In genomic region chr16:54987081-54987480, GRCh38 we compare ENCODE assay signal across 26 cellular contexts. TPM values are rescaled to one million over a fixed set of nuclear protein-coding genes. Genes with fewer than 3 reads are reported as not detected.
DNase-seq lines count a peak whose midpoint lies in the region; ATAC-seq and TF ChIP-seq lines count a peak whose summit lies in the region.
"Had no signal": no experiment of that assay in that cellular context is flagged by ENCODE, and none has a peak within 500 bp of the region (broad histone marks: within the 10 kb centered on the region; RNA-seq: fewer than 3 reads in every experiment).

No MANE protein-coding gene starts in this region.

- H3K27me3 ChIP-seq in heart right ventricle (no peaks in the 10 kb centered on the region), endodermal cell (ENCODE audit: control insufficient read depth, insufficient read depth, low read length, poor library complexity, severe bottlenecking) (no peaks in the 10 kb centered on the region), neural progenitor cell (no peaks in the 10 kb centered on the region), upper lobe of right lung (no peaks in the 10 kb centered on the region)
- H3K27me3 ChIP-seq: upper lobe of left lung had no signal

- H3K27me3 Mint-ChIP-seq in endodermal cell (ENCODE audit: insufficient read depth) (no peaks in the 10 kb centered on the region), neural progenitor cell (ENCODE audit: insufficient read depth, low read depth) (peaks cover 2% of the 10 kb centered on the region)
- H3K27me3 Mint-ChIP-seq: activated CD4-positive, alpha-beta T cell treated with anti-CD3 and anti-CD28 coated beads, Interleukin-2, amount 10 ng/mL, durations not matched to agents 7 days and 5 days; activated naive CD4-positive, alpha-beta T cell treated with anti-CD3 and anti-CD28 coated beads, Interleukin-2, amount 50 U/mL, for 24 hours; CD8-positive, alpha-beta memory T cell had no signal

- H3K9me3 ChIP-seq in heart right ventricle (no peaks in the 10 kb centered on the region), endodermal cell (ENCODE audit: control insufficient read depth, low read length) (no peaks in the 10 kb centered on the region), neural progenitor cell (ENCODE audit: low read depth) (no peaks in the 10 kb centered on the region), upper lobe of right lung (no peaks in the 10 kb centered on the region)
- H3K9me3 ChIP-seq: pancreas, stomach, upper lobe of left lung had no signal

- no peaks in the 10 kb centered on the region for H3K79me2 ChIP-seq in neural progenitor cell (ENCODE audit: low read depth)

- peak overlapping the region; percentile 73 for H2AFZ ChIP-seq in neural progenitor cell (replicated peaks)

- peak overlapping the region; percentile 57 for H3K4me2 ChIP-seq in neural progenitor cell
- H3K4me2 ChIP-seq: KMS-11 had no signal

- no peaks in the 10 kb centered on the region for H4K20me1 ChIP-seq in neural progenitor cell (ENCODE audit: low read depth)

- intact Hi-C loops in cardiac septum (cut with DNase I) = no loop called here
- intact Hi-C loops in heart right ventricle (cut with DNase I) = no loop called here
- intact Hi-C loops in upper lobe of right lung (cut with DNase I) = no loop called here

- peaks cover 23% of the 10 kb centered on the region for H3F3A ChIP-seq in neural progenitor cell (ENCODE audit: low read depth)

- H3K27ac Mint-ChIP-seq in endodermal cell = no peak overlapping the region
- H3K27ac Mint-ChIP-seq in neural progenitor cell = no peak overlapping the region
- H3K27ac Mint-ChIP-seq: activated CD4-positive, alpha-beta T cell treated with anti-CD3 and anti-CD28 coated beads, Interleukin-2, amount 10 ng/mL, durations not matched to agents 7 days and 5 days; activated naive CD4-positive, alpha-beta T cell treated with anti-CD3 and anti-CD28 coated beads, Interleukin-2, amount 50 U/mL, for 24 hours; CD8-positive, alpha-beta memory T cell; naive B cell had no signal

- no peak overlapping the region for H3K27ac ChIP-seq in heart right ventricle
- H3K27ac ChIP-seq in endodermal cell (ENCODE audit: low read depth, low read length) = peak overlapping the region; percentile 16
- H3K27ac ChIP-seq in neural progenitor cell = peak overlapping the region; percentile 82
- H3K27ac ChIP-seq in upper lobe of right lung = no peak overlapping the region
- H3K27ac ChIP-seq: KMS-11, pancreas, stomach, upper lobe of left lung had no signal

- H3K36me3 ChIP-seq in heart right ventricle (no peaks in the 10 kb centered on the region), endodermal cell (ENCODE audit: control insufficient read depth, insufficient read depth, low read length) (no peaks in the 10 kb centered on the region), neural progenitor cell (no peaks in the 10 kb centered on the region), upper lobe of right lung (no peaks in the 10 kb centered on the region)
- H3K36me3 ChIP-seq: pancreas, stomach, upper lobe of left lung had no signal

- no peak for TF ChIP-seq CTCF in heart right ventricle (IDR thresholded peaks at IDR 0.05)
- no peak for TF ChIP-seq CTCF in endodermal cell (conservative IDR thresholded peaks at IDR 0.05)
- TF ChIP-seq CTCF in neural progenitor cell (IDR thresholded peaks at IDR 0.05) = no peak
- TF ChIP-seq CTCF in upper lobe of right lung (IDR thresholded peaks at IDR 0.05) = no peak

- no peak for ATAC-seq in heart right ventricle
- ATAC-seq in GM19455 (IDR thresholded peaks at IDR 0.05; ENCODE audit: unreplicated experiment) = no peak
- no peak for ATAC-seq in HG02610 (IDR thresholded peaks at IDR 0.05; ENCODE audit: unreplicated experiment)
- no peak for ATAC-seq in upper lobe of right lung
- ATAC-seq: Panc1, pancreas had no signal

- WGBS in heart right ventricle, 2 donors = 75 to 84% methylated on average over 14 of the region's 14 CpGs
- 82% methylated on average over 3 to 14 of the region's 14 CpGs for WGBS in endodermal cell (ENCODE audit: insufficient coverage in 1 of 2, insufficient read length in 1 of 2), 2 experiments

- H3K4me1 ChIP-seq in heart right ventricle = peaks cover 0 to 20% (median 5%) of the 10 kb centered on the region in 9 donors
- no peaks in the 10 kb centered on the region for H3K4me1 ChIP-seq in endodermal cell (ENCODE audit: control insufficient read depth, insufficient read depth, low read length)
- peaks cover 30% of the 10 kb centered on the region for H3K4me1 ChIP-seq in neural progenitor cell
- H3K4me1 ChIP-seq in upper lobe of right lung = no peaks in the 10 kb centered on the region
- H3K4me1 ChIP-seq: pancreas, stomach, upper lobe of left lung had no signal

- H3K36me3 Mint-ChIP-seq in endodermal cell (ENCODE audit: low read depth) (no peaks in the 10 kb centered on the region), neural progenitor cell (no peaks in the 10 kb centered on the region)
- H3K36me3 Mint-ChIP-seq: activated naive CD4-positive, alpha-beta T cell treated with anti-CD3 and anti-CD28 coated beads, Interleukin-2, amount 50 U/mL, for 24 hours; CD8-positive, alpha-beta memory T cell; naive B cell had no signal

- H3K4me3 ChIP-seq in heart right ventricle (no peak overlapping the region), endodermal cell (ENCODE audit: low read length) (no peak overlapping the region), neural progenitor cell (no peak overlapping the region), upper lobe of right lung (no peak overlapping the region)
- H3K4me3 ChIP-seq: pancreas, stomach, upper lobe of left lung had no signal

- H3K9me3 Mint-ChIP-seq in endodermal cell (no peaks in the 10 kb centered on the region), neural progenitor cell (no peaks in the 10 kb centered on the region)
- H3K9me3 Mint-ChIP-seq: activated CD4-positive, alpha-beta T cell treated with anti-CD3 and anti-CD28 coated beads, Interleukin-2, amount 10 ng/mL, durations not matched to agents 7 days and 5 days; activated naive CD4-positive, alpha-beta T cell treated with anti-CD3 and anti-CD28 coated beads, Interleukin-2, amount 50 U/mL, for 24 hours; CD8-positive, alpha-beta memory T cell; central memory CD8-positive, alpha-beta T cell; naive B cell had no signal

- no peak overlapping the region for H3K4me3 Mint-ChIP-seq in endodermal cell
- no peak overlapping the region for H3K4me3 Mint-ChIP-seq in neural progenitor cell
- H3K4me3 Mint-ChIP-seq: activated CD4-positive, alpha-beta T cell treated with anti-CD3 and anti-CD28 coated beads, Interleukin-2, amount 10 ng/mL, durations not matched to agents 7 days and 5 days; activated naive CD4-positive, alpha-beta T cell treated with anti-CD3 and anti-CD28 coated beads, Interleukin-2, amount 50 U/mL, for 24 hours; CD8-positive, alpha-beta memory T cell; central memory CD8-positive, alpha-beta T cell; naive B cell had no signal

- H3K9ac ChIP-seq in endodermal cell (ENCODE audit: extremely low read depth, low read length, poor library complexity, severe bottlenecking) (no peak overlapping the region), neural progenitor cell (no peak overlapping the region)
- H3K9ac ChIP-seq: KMS-11 had no signal

- peaks cover 12% of the 10 kb centered on the region for H3K4me1 Mint-ChIP-seq in endodermal cell
- H3K4me1 Mint-ChIP-seq in neural progenitor cell = peaks cover 17% of the 10 kb centered on the region
- H3K4me1 Mint-ChIP-seq: activated CD4-positive, alpha-beta T cell treated with anti-CD3 and anti-CD28 coated beads, Interleukin-2, amount 10 ng/mL, durations not matched to agents 7 days and 5 days; activated naive CD4-positive, alpha-beta T cell treated with anti-CD3 and anti-CD28 coated beads, Interleukin-2, amount 50 U/mL, for 24 hours; CD8-positive, alpha-beta memory T cell; central memory CD8-positive, alpha-beta T cell; naive B cell had no signal

- DNase-seq in cardiac septum (ENCODE audit: low spot score) (peak; percentile 46), heart right ventricle (no peak), endodermal cell (no peak), neural progenitor cell (ENCODE audit: low spot score) (peak; percentile 58), NCI-H1694 (lab: John Stamatoyannopoulos, UW) (no peak), upper lobe of right lung (no peak)
- DNase-seq: activated CD4-positive, alpha-beta T cell treated with anti-CD3 and anti-CD28 coated beads, Interleukin-2, amount 10 ng/mL, durations not matched to agents 7 days and 5 days; AML-193; CD8-positive, alpha-beta memory T cell; mesenchymal stem cell; naive B cell; NCI-H1930; pancreas; SHP77 treated with DMSO at 0.1 percent for 48 hours; stimulated activated CD8-positive, alpha-beta memory T cell treated with anti-CD3 and anti-CD28 coated beads, Interleukin-4, amount 100 ng/mL, for 48 hours; stomach; SW 1271; T1000 had no signal

RNA-seq across cellular contexts. Expression of gene IRX5, which starts 56.4 kb away (rescaled TPM):
- total RNA-seq in cardiac septum (15.4 TPM), heart right ventricle (10 to 100 TPM in 8 of 10 donors, 1 to 10 TPM in 2; 3.7 to 39.8 (median 24.5) TPM), endodermal cell (1 to 10 TPM; 1.6 to 2.6 TPM), neural progenitor cell (ENCODE audit: low replicate concordance) (1.0 and 1.6 TPM in 2 replicates), upper lobe of right lung (23.3 TPM)
- 10 to 100 TPM; 13.7 to 21.8 TPM for polyA plus RNA-seq in heart right ventricle
- 17.1 TPM for polyA plus RNA-seq in endodermal cell (2013, experiment 1 of 2)
- 12.0 TPM for polyA plus RNA-seq in endodermal cell (2013, experiment 2 of 2)
- total RNA-seq: CD8-positive, alpha-beta memory T cell; endothelial cell of umbilical vein had no signal
- polyA plus RNA-seq: CD8-positive, alpha-beta memory T cell; endothelial cell of umbilical vein had no signal

Comparison
In these comparisons a context has a peak if more than half of its experiments do, and no peak if none do; other contexts are left out.
1. DNase-seq: peak in cardiac septum (single experiment) and neural progenitor cell (single experiment); none in heart right ventricle (0 of 2), endodermal cell (single experiment), NCI-H1694 (single experiment) and upper lobe of right lung (single experiment).
2. H3K27ac ChIP-seq: peak in endodermal cell (single experiment) and neural progenitor cell (single experiment); none in heart right ventricle (0 of 10) and upper lobe of right lung (single experiment).